Comparison of ENCODE assay signal across 10 cellular contexts in genomic region chr17:48162946-48163506, GRCh38. TPM values are rescaled to one million over a fixed set of nuclear protein-coding genes. Genes with fewer than 3 reads are reported as not detected.
DNase-seq lines count a peak whose midpoint lies in the region; ATAC-seq, FAIRE-seq and TF ChIP-seq lines count a peak whose summit lies in the region.
"Had no signal": no experiment of that assay in that cellular context is flagged by ENCODE, and none has a peak within 500 bp of the region (broad histone marks: within the 10 kb centered on the region; RNA-seq: fewer than 3 reads in every experiment).

No MANE protein-coding gene starts in this region.

- H3K4me2 ChIP-seq in astrocyte (ENCODE audit: low read length): peak overlapping the region; percentile 55

- H4K20me1 ChIP-seq in astrocyte (ENCODE audit: insufficient read depth, low read length): no peaks in the 10 kb centered on the region

- H3K36me3 ChIP-seq in astrocyte (ENCODE audit: insufficient read depth, low read length) (no peaks in the 10 kb centered on the region), mucosa of descending colon (ENCODE audit: low read depth) (no peaks in the 10 kb centered on the region)

- TF ChIP-seq CTCF in HFFc6 (IDR thresholded peaks at IDR 0.05) (no peak), astrocyte (IDR thresholded peaks at IDR 0.05; ENCODE audit: insufficient read depth, low read depth, low read length) (no peak), mucosa of descending colon (IDR thresholded peaks at IDR 0.05) (no peak), foreskin keratinocyte (conservative IDR thresholded peaks at IDR 0.05) (no peak)

- H3K4me3 Mint-ChIP-seq in HFFc6 (peak overlapping the region; percentile 2; the same call in 1 of the 2 replicates), astrocyte (ENCODE audit: unreplicated experiment) (no peak overlapping the region)
- H3K4me3 Mint-ChIP-seq: dendritic cell treated with granulocyte-macrophage colony-stimulating factor and Interleukin-4, amounts not matched to agents 40 ng/mL and 50 ng/mL, for 4 days had no signal

- H3K27me3 Mint-ChIP-seq in HFFc6 (ENCODE audit: insufficient read depth) (peaks cover 47% of the 10 kb centered on the region), astrocyte (ENCODE audit: low read depth, unreplicated experiment) (peaks cover 44% of the 10 kb centered on the region)

- H3K4me3 ChIP-seq in astrocyte (ENCODE audit: insufficient read depth, low read depth, low read length): no peak overlapping the region
- no peak overlapping the region for H3K4me3 ChIP-seq in mucosa of descending colon

- no peaks in the 10 kb centered on the region for H3K4me1 Mint-ChIP-seq in HFFc6 (ENCODE audit: low read depth)
- no peaks in the 10 kb centered on the region for H3K4me1 Mint-ChIP-seq in astrocyte (ENCODE audit: low read depth, unreplicated experiment)

- no peak overlapping the region for H2AFZ ChIP-seq in astrocyte (ENCODE audit: low read depth, low read length)

- no peak overlapping the region for H3K27ac Mint-ChIP-seq in HFFc6
- H3K27ac Mint-ChIP-seq in astrocyte (ENCODE audit: unreplicated experiment): no peak overlapping the region
- H3K27ac Mint-ChIP-seq: dendritic cell treated with granulocyte-macrophage colony-stimulating factor and Interleukin-4, amounts not matched to agents 40 ng/mL and 50 ng/mL, for 4 days had no signal

- peak; percentile 76 for ATAC-seq in mucosa of descending colon
- ATAC-seq in HG02678 (IDR thresholded peaks at IDR 0.05; ENCODE audit: unreplicated experiment): no peak
- no peak for ATAC-seq in foreskin keratinocyte

- no peak for FAIRE-seq in astrocyte (lab: Jason Lieb, UNC)
- FAIRE-seq: islet of Langerhans had no signal

- no peaks in the 10 kb centered on the region for H3K9me3 ChIP-seq in astrocyte (ENCODE audit: insufficient read depth, low read depth, low read length)
- no peaks in the 10 kb centered on the region for H3K9me3 ChIP-seq in mucosa of descending colon

- H3K9me3 Mint-ChIP-seq in HFFc6: no peaks in the 10 kb centered on the region
- H3K9me3 Mint-ChIP-seq in astrocyte (ENCODE audit: unreplicated experiment): no peaks in the 10 kb centered on the region
- H3K9me3 Mint-ChIP-seq: dendritic cell treated with granulocyte-macrophage colony-stimulating factor and Interleukin-4, amounts not matched to agents 40 ng/mL and 50 ng/mL, for 4 days had no signal

- DNase-seq in DMS79 (lab: John Stamatoyannopoulos, UW): peak; percentile 43
- no peak for DNase-seq in HFFc6
- peak; percentile 6 for DNase-seq in astrocyte (ENCODE audit: low read depth)
- DNase-seq in mucosa of descending colon: peak in 1 of 3 donors; percentile 37
- DNase-seq in DMS153 (lab: John Stamatoyannopoulos, UW): no peak
- no peak for DNase-seq in foreskin keratinocyte
- no peak for DNase-seq in effector CD4-positive, alpha-beta T cell

- H3K79me2 ChIP-seq in astrocyte (ENCODE audit: insufficient read depth, low read length): no peaks in the 10 kb centered on the region

- H3K27me3 ChIP-seq in astrocyte (ENCODE audit: insufficient read depth, low read length) (peaks cover 21% of the 10 kb centered on the region), foreskin keratinocyte (peaks cover 69% of the 10 kb centered on the region)

- H3K27ac ChIP-seq in astrocyte (ENCODE audit: low read depth, low read length) (no peak overlapping the region), foreskin keratinocyte (no peak overlapping the region)

- H3K4me1 ChIP-seq in astrocyte (ENCODE audit: insufficient read depth, low read length) (no peaks in the 10 kb centered on the region), mucosa of descending colon (ENCODE audit: low read depth) (peaks cover 25% of the 10 kb centered on the region), foreskin keratinocyte (no peaks in the 10 kb centered on the region)

- H3K36me3 Mint-ChIP-seq in HFFc6 (ENCODE audit: low read depth): no peaks in the 10 kb centered on the region
- H3K36me3 Mint-ChIP-seq in astrocyte (ENCODE audit: low read depth, unreplicated experiment): no peaks in the 10 kb centered on the region

- no peak overlapping the region for H3K9ac ChIP-seq in astrocyte (ENCODE audit: low read length)

- intact Hi-C loops in mucosa of descending colon (cut with DNase I, micrococcal nuclease): no loop called here

RNA-seq across cellular contexts. Expression of gene SNX11, which starts 55.5 kb away (rescaled TPM):
- 10 to 100 TPM; 16.5 to 21.9 (median 19.6) TPM for total RNA-seq in HFFc6 (2021; fragmentation: NEBNext Ultra II Directional; extraction: Animal tissue kit (Norgen Biotek cat#: 25700))
- 30.4 and 33.3 TPM in 2 replicates for total RNA-seq in astrocyte
- total RNA-seq in mucosa of descending colon: 10 to 100 TPM; 25.4 to 26.5 (median 25.4) TPM
- total RNA-seq in foreskin keratinocyte: 13.8 and 15.4 TPM in 2 replicates
- polyA plus RNA-seq in foreskin keratinocyte: 13.9 and 14.7 TPM in 2 replicates

Comparison
In these comparisons a context has a peak if more than half of its experiments do, and no peak if none do; other contexts are left out.
1. DNase-seq: peak in DMS79 (single experiment) and astrocyte (single experiment); none in HFFc6 (single experiment), DMS153 (single experiment), foreskin keratinocyte (0 of 2) and effector CD4-positive, alpha-beta T cell (single experiment).